1 cellular context compared by ENCODE assay signal in genomic region chr12:52521581-52522266, GRCh38.
TF ChIP-seq lines count a peak whose summit lies in the region.

No MANE protein-coding gene starts in this region.

TF ChIP-seq in IMR-90, 13 proteins besides CTCF, POLR2A, EP300 and RAD21:
- TF ChIP-seq MAFK (IDR thresholded peaks at IDR 0.05; ENCODE audit: low read depth, low read length) (peak; percentile 33; the same call in 1 of the 2 replicates), CEBPB (IDR thresholded peaks at IDR 0.05; ENCODE audit: low read depth, low read length) (no peak)
